1 cellular context compared by ENCODE assay signal in the genomic region with DNA sequence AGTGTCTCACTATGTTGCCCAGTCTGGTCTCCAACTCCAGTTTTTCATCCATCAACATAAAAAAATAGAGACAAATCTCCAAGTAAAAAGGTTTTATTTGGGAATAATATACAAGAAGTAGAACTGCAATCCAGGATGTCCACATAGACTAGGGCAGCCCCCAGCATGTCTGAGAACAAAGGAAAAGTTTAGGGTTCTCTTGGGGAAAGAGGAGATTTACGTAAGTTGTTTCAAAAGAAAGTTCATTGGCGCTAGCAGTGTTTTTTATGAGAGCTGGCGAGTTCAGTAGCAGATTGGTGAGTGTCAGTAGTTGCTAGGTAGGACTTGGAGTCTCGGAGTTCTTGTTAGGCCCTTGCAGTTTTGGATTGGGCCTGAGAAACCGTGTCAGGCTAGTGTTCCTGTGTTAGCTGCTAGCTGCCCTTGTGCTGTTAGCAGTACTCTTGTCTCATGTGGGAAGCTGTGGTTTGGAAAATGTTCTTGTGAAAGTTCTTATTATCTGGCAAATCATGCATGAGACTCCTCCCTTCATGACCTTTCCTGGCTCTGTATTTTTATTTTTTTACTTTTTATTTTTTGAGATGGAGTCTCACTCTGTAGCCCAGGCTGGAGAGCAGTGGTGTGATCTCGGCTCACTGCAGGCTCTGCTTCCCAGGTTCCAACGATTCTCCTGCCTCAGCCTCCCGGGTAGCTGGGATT.
A peak's percentile ranks its signal among the peaks of the same experiment; 100 is the strongest.
TF ChIP-seq lines count a peak whose summit lies in the region.

No MANE protein-coding gene starts in this region.

TF ChIP-seq in H1, 55 proteins besides CTCF, POLR2A, EP300 and RAD21:
- TF ChIP-seq RFX5 (IDR thresholded peaks at IDR 0.05; ENCODE audit: borderline replicate concordance, low read depth, low read length), result peak; percentile 98
- peak; percentile 92 for TF ChIP-seq CREB1 (IDR thresholded peaks at IDR 0.05)
- TF ChIP-seq SP1 (IDR thresholded peaks at IDR 0.05; ENCODE audit: low read depth, low read length), result no peak
- TF ChIP-seq, protein P1, sequence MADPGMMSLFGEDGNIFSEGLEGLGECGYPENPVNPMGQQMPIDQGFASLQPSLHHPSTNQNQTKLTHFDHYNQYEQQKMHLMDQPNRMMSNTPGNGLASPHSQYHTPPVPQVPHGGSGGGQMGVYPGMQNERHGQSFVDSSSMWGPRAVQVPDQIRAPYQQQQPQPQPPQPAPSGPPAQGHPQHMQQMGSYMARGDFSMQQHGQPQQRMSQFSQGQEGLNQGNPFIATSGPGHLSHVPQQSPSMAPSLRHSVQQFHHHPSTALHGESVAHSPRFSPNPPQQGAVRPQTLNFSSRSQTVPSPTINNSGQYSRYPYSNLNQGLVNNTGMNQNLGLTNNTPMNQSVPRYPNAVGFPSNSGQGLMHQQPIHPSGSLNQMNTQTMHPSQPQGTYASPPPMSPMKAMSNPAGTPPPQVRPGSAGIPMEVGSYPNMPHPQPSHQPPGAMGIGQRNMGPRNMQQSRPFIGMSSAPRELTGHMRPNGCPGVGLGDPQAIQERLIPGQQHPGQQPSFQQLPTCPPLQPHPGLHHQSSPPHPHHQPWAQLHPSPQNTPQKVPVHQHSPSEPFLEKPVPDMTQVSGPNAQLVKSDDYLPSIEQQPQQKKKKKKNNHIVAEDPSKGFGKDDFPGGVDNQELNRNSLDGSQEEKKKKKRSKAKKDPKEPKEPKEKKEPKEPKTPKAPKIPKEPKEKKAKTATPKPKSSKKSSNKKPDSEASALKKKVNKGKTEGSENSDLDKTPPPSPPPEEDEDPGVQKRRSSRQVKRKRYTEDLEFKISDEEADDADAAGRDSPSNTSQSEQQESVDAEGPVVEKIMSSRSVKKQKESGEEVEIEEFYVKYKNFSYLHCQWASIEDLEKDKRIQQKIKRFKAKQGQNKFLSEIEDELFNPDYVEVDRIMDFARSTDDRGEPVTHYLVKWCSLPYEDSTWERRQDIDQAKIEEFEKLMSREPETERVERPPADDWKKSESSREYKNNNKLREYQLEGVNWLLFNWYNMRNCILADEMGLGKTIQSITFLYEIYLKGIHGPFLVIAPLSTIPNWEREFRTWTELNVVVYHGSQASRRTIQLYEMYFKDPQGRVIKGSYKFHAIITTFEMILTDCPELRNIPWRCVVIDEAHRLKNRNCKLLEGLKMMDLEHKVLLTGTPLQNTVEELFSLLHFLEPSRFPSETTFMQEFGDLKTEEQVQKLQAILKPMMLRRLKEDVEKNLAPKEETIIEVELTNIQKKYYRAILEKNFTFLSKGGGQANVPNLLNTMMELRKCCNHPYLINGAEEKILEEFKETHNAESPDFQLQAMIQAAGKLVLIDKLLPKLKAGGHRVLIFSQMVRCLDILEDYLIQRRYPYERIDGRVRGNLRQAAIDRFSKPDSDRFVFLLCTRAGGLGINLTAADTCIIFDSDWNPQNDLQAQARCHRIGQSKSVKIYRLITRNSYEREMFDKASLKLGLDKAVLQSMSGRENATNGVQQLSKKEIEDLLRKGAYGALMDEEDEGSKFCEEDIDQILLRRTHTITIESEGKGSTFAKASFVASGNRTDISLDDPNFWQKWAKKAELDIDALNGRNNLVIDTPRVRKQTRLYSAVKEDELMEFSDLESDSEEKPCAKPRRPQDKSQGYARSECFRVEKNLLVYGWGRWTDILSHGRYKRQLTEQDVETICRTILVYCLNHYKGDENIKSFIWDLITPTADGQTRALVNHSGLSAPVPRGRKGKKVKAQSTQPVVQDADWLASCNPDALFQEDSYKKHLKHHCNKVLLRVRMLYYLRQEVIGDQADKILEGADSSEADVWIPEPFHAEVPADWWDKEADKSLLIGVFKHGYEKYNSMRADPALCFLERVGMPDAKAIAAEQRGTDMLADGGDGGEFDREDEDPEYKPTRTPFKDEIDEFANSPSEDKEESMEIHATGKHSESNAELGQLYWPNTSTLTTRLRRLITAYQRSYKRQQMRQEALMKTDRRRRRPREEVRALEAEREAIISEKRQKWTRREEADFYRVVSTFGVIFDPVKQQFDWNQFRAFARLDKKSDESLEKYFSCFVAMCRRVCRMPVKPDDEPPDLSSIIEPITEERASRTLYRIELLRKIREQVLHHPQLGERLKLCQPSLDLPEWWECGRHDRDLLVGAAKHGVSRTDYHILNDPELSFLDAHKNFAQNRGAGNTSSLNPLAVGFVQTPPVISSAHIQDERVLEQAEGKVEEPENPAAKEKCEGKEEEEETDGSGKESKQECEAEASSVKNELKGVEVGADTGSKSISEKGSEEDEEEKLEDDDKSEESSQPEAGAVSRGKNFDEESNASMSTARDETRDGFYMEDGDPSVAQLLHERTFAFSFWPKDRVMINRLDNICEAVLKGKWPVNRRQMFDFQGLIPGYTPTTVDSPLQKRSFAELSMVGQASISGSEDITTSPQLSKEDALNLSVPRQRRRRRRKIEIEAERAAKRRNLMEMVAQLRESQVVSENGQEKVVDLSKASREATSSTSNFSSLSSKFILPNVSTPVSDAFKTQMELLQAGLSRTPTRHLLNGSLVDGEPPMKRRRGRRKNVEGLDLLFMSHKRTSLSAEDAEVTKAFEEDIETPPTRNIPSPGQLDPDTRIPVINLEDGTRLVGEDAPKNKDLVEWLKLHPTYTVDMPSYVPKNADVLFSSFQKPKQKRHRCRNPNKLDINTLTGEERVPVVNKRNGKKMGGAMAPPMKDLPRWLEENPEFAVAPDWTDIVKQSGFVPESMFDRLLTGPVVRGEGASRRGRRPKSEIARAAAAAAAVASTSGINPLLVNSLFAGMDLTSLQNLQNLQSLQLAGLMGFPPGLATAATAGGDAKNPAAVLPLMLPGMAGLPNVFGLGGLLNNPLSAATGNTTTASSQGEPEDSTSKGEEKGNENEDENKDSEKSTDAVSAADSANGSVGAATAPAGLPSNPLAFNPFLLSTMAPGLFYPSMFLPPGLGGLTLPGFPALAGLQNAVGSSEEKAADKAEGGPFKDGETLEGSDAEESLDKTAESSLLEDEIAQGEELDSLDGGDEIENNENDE (IDR thresholded peaks at IDR 0.05; ENCODE audit: insufficient replicate concordance, low read length), result no peak
